11 cellular contexts compared by ENCODE assay signal in genomic region chr22:22300511-22300910, GRCh38. TPM values are rescaled to one million over a fixed set of nuclear protein-coding genes. Genes with fewer than 3 reads are reported as not detected.
"Had no signal": no experiment of that assay in that cellular context is flagged by ENCODE, and none has a peak within 500 bp of the region (broad histone marks: within the 10 kb centered on the region; RNA-seq: fewer than 3 reads in every experiment).

No MANE protein-coding gene starts in this region.

RNA-seq across cellular contexts. Expression of gene VPREB1, which starts 55.9 kb away (rescaled TPM):
- total RNA-seq: activated CD8-positive, alpha-beta memory T cell treated with anti-CD3 and anti-CD28 coated beads for 36 hours; activated CD8-positive, alpha-beta T cell treated with anti-CD3 and anti-CD28 coated beads for 36 hours; activated naive CD8-positive, alpha-beta T cell treated with anti-CD3 and anti-CD28 coated beads, Interleukin-2, amount 10 ng/mL, durations not matched to agents 7 days and 5 days; ascending aorta; body of pancreas; bronchial epithelial cell; MCF 10A; RPMI7951; SJCRH30; T-helper 1 cell treated with Interleukin-12 subunit alpha and Interleukin-12 subunit beta and Interleukin-4 antibody, amounts not matched to agents 30 ng/mL and 1 ng/mL, for 36 hours; T-helper 2 cell treated with Interferon-gamma antibody and Interleukin-4, amounts not matched to agents 100 ng/mL and 5 ng/mL, for 36 hours had no signal
